Comparison of ENCODE assay signal across 12 cellular contexts in genomic region chr18:3044931-3045698, GRCh38. TPM values are rescaled to one million over a fixed set of nuclear protein-coding genes. Genes with fewer than 3 reads are reported as not detected.
DNase-seq lines count a peak whose midpoint lies in the region; ATAC-seq, FAIRE-seq and TF ChIP-seq lines count a peak whose summit lies in the region.
"Had no signal": no experiment of that assay in that cellular context is flagged by ENCODE, and none has a peak within 500 bp of the region (broad histone marks: within the 10 kb centered on the region; RNA-seq: fewer than 3 reads in every experiment).

No MANE protein-coding gene starts in this region.

- H3K4me1 Mint-ChIP-seq in stimulated activated effector memory CD8-positive, alpha-beta T cell treated with anti-CD3 and anti-CD28 coated beads, Interleukin-12 subunit alpha, Interleukin-12 subunit beta, amount 100 ng/mL, for 72 hours, result peaks cover 14% of the 10 kb centered on the region

- H2AFZ ChIP-seq in K562 (ENCODE audit: low read depth, low read length), result peak overlapping the region; percentile 60
- H2AFZ ChIP-seq: parathyroid adenoma had no signal

- intact Hi-C loops in K562 (cut with micrococcal nuclease), result no loop called here

- TF ChIP-seq RAD21 in K562 (CRISPR knock-in tag; conservative IDR thresholded peaks at IDR 0.05 in 1 of 2, IDR thresholded peaks at IDR 0.05 in 1 of 2), result no peak

- in situ Hi-C loops in K562 (cut with MboI), result no loop called here

- no peaks in the 10 kb centered on the region for H3K36me3 Mint-ChIP-seq in stimulated activated effector memory CD8-positive, alpha-beta T cell treated with anti-CD3 and anti-CD28 coated beads, Interleukin-12 subunit alpha, Interleukin-12 subunit beta, amount 100 ng/mL, for 72 hours

- FAIRE-seq in K562 (lab: Jason Lieb, UNC) (peak; percentile 29), GM19239 (lab: Jason Lieb, UNC) (no peak)

- no peak overlapping the region for H3K27ac ChIP-seq in K562 (ENCODE audit: extremely low read depth, low read depth, low read length)
- H3K27ac ChIP-seq in mucosa of rectum (ENCODE audit: low read depth in 2 of 2, low read length in 2 of 2), result peak overlapping the region; percentile 74 to 86
- H3K27ac ChIP-seq: parathyroid adenoma had no signal

- DNase-seq in COLO668 (lab: John Stamatoyannopoulos, UW; ENCODE audit: unreplicated experiment) (peak; percentile 69), Kasumi-1 (lab: John Stamatoyannopoulos, UW) (peak; percentile 24 to 55), K562 (ENCODE audit: extremely low read depth in 1 of 4, low spot score in 3 of 4) (no peak), putamen (ENCODE audit: low spot score) (no peak), GM19239 (ENCODE audit: insufficient read length, low spot score) (no peak)
- no peak for DNase-seq in stimulated activated effector memory CD8-positive, alpha-beta T cell treated with anti-CD3 and anti-CD28 coated beads, Interleukin-12 subunit alpha, Interleukin-12 subunit beta, amount 100 ng/mL, for 72 hours (ENCODE audit: low spot score in 2 of 2)
- DNase-seq: activated CD4-positive, alpha-beta T cell treated with anti-CD3 and anti-CD28 coated beads, Interleukin-2, amount 50 U/mL, for 48 hours; foreskin melanocyte; NCI-H1930 had no signal

- H3K9me3 Mint-ChIP-seq in stimulated activated effector memory CD8-positive, alpha-beta T cell treated with anti-CD3 and anti-CD28 coated beads, Interleukin-12 subunit alpha, Interleukin-12 subunit beta, amount 100 ng/mL, for 72 hours, result no peaks in the 10 kb centered on the region

- TF ChIP-seq EP300 in K562 (IDR thresholded peaks at IDR 0.05; ENCODE audit: low read length), result no peak

- 31% methylated on average over 12 of the region's 12 CpGs for WGBS in K562 (ENCODE audit: insufficient coverage, low coverage, missing lambda C conversion rate)

- ATAC-seq in K562 (peak; percentile 53), GM21737 (IDR thresholded peaks at IDR 0.05; ENCODE audit: unreplicated experiment) (no peak)
- ATAC-seq in stimulated activated effector memory CD8-positive, alpha-beta T cell treated with anti-CD3 and anti-CD28 coated beads, Interleukin-12 subunit alpha, Interleukin-12 subunit beta, amount 100 ng/mL, for 72 hours, result no peak

- H3K9me3 ChIP-seq in K562 (replicated peaks; ENCODE audit: control insufficient read depth, insufficient read depth, low read depth, low read length), result no peaks in the 10 kb centered on the region
- no peaks in the 10 kb centered on the region for H3K9me3 ChIP-seq in mucosa of rectum (ENCODE audit: control insufficient read depth in 2 of 2, low read length in 2 of 2)

- H4K20me1 ChIP-seq in K562 (replicated peaks; ENCODE audit: control insufficient read depth, insufficient read depth, low read length), result no peaks in the 10 kb centered on the region

- H3K9me1 ChIP-seq in K562 (ENCODE audit: control insufficient read depth, insufficient read depth, low read length), result no peaks in the 10 kb centered on the region

- H3K4me3 ChIP-seq in K562, result no peak overlapping the region
- H3K4me3 ChIP-seq in mucosa of rectum (ENCODE audit: low read length in 2 of 2), result peak overlapping the region; percentile 28 to 39

- peaks cover 6 to 14% of the 10 kb centered on the region in 2 experiments; a peak in 4 of 5 replicates for H3K4me1 ChIP-seq in K562 (replicated peaks in 1 of 2; ENCODE audit: control insufficient read depth in 2 of 2, insufficient read depth in 2 of 2, low read length in 2 of 2)
- peaks cover 12 to 27% of the 10 kb centered on the region in 2 donors for H3K4me1 ChIP-seq in mucosa of rectum (ENCODE audit: control insufficient read depth in 2 of 2, insufficient read depth in 2 of 2, low read length in 2 of 2)

- H3K27ac Mint-ChIP-seq in stimulated activated effector memory CD8-positive, alpha-beta T cell treated with anti-CD3 and anti-CD28 coated beads, Interleukin-12 subunit alpha, Interleukin-12 subunit beta, amount 100 ng/mL, for 72 hours, result no peak overlapping the region

- H3K4me2 ChIP-seq in K562 (ENCODE audit: insufficient read depth, low read length), result no peak overlapping the region; the same call in 1 of the 2 replicates

- no peak overlapping the region; a peak in 1 of 4 replicates for H3K9ac ChIP-seq in K562 (ENCODE audit: insufficient read depth in 1 of 2, low read depth in 2 of 2, low read length in 2 of 2)
- peak overlapping the region; percentile 8 to 35 for H3K9ac ChIP-seq in mucosa of rectum (ENCODE audit: low read depth in 1 of 2, low read length in 2 of 2)
- H3K9ac ChIP-seq: parathyroid adenoma had no signal

- H3K36me3 ChIP-seq in K562 (ENCODE audit: control insufficient read depth, insufficient read depth, low read length) (no peaks in the 10 kb centered on the region), mucosa of rectum (ENCODE audit: control insufficient read depth in 2 of 2, insufficient read depth in 2 of 2, low read length in 2 of 2) (no peaks in the 10 kb centered on the region)

- POLR2A ChIA-PET in K562 (lab: Yijun Ruan, JAX), result interaction anchor here (2.0 kb wide), 1 partner anchor 8 kb away, joined by 5 read pairs; no protein-coding TSS in a partner anchor

- no TSS peak for BruUV-seq in K562 (replicated peaks; lab: Mats Ljungman, UMichigan)

- H3K4me3 Mint-ChIP-seq in stimulated activated effector memory CD8-positive, alpha-beta T cell treated with anti-CD3 and anti-CD28 coated beads, Interleukin-12 subunit alpha, Interleukin-12 subunit beta, amount 100 ng/mL, for 72 hours, result no peak overlapping the region

- CTCF ChIA-PET in K562 (lab: Yijun Ruan, JAX; ENCODE audit: low intra/inter-chr PET ratio), result no interaction called here

- no peak for TF ChIP-seq CTCF in K562 (IDR thresholded peaks at IDR 0.05 in 2 of 3, conservative IDR thresholded peaks at IDR 0.05 in 1 of 3; ENCODE audit: insufficient read depth in 2 of 3, low read depth in 1 of 3, low read length in 3 of 3)

- no peak for TF ChIP-seq POLR2A in K562 (conservative IDR thresholded peaks at IDR 0.05)

- H3K27me3 ChIP-seq in K562 (ENCODE audit: control insufficient read depth in 2 of 2, insufficient read depth in 2 of 2, low read length in 2 of 2), result no peaks in the 10 kb centered on the region
- no peaks in the 10 kb centered on the region for H3K27me3 ChIP-seq in mucosa of rectum (ENCODE audit: control insufficient read depth in 2 of 2, insufficient read depth in 2 of 2, low read length in 2 of 2)

- no peaks in the 10 kb centered on the region for H3K79me2 ChIP-seq in K562 (ENCODE audit: control insufficient read depth, insufficient read depth, low read length)
- H3K79me2 ChIP-seq: parathyroid adenoma had no signal

TF ChIP-seq in K562, 482 proteins besides CTCF, POLR2A, EP300 and RAD21:
- TF ChIP-seq NFIC (IDR thresholded peaks at IDR 0.05), result peak; percentile 63; the same call in 1 of the 2 replicates
- no peak for TF ChIP-seq FUS (optimal IDR thresholded peaks at IDR 0.05; ENCODE audit: low read depth, low read length)
- peak; percentile 76 to 81 for TF ChIP-seq NRF1 (conservative IDR thresholded peaks at IDR 0.05 in 1 of 2, IDR thresholded peaks at IDR 0.05 in 1 of 2)

RNA-seq across cellular contexts. Expression of gene LPIN2, which starts 32.2 kb away (rescaled TPM):
- 45.6 and 69.6 TPM in 2 replicates for total RNA-seq in K562 (2011; cell fraction: chromatin; rRNA removed; ENCODE audit: low replicate concordance)
- 29.0 and 29.5 TPM in 2 replicates for total RNA-seq in K562 (2011; cell fraction: nucleolus; rRNA removed)
- 35.7 and 37.3 TPM in 2 replicates for total RNA-seq in K562 (2011; cell fraction: nucleoplasm; rRNA removed)
- total RNA-seq in K562 (2014; rRNA removed), result 21.0 and 23.3 TPM in 2 replicates
- total RNA-seq in K562 (2014; rRNA removed; fragmentation: Illumina TruSeq; extraction: Trizol), result 20.6 and 23.5 TPM in 2 replicates
- 24.3 and 25.3 TPM in 2 replicates for total RNA-seq in K562 (2015; rRNA removed; fragmentation: Illumina TruSeq; extraction: Trizol)
- total RNA-seq in K562 (2021), result 26.1 and 31.7 TPM in 2 replicates
- polyA plus RNA-seq in K562 (2011; rRNA removed), result 33.2 and 34.8 TPM in 2 replicates
- polyA plus RNA-seq in K562 (2011; cell fraction: cytosol; rRNA removed), result 17.2 and 25.7 TPM in 2 replicates
- polyA plus RNA-seq in K562 (2011; cell fraction: nucleus; rRNA removed), result 37.4 and 44.9 TPM in 2 replicates
- 18.3 and 28.4 TPM in 2 replicates for polyA plus RNA-seq in K562 (2012)
- 24.2 and 30.3 TPM in 2 replicates for polyA plus RNA-seq in K562 (2014; fragmentation: Illumina TruSeq; extraction: Trizol)
- 1 to 10 TPM; 5.2 to 7.6 TPM for polyA plus RNA-seq in K562 (2014; fragmentation: Nextera tagmentation; extraction: Ambion mirVana)
- 23.0 and 24.6 TPM in 2 replicates for polyA plus RNA-seq in K562 (2014; rRNA removed)
- 41.5 and 47.0 TPM in 2 replicates for polyA minus RNA-seq in K562 (2011; rRNA and poly(A)+ RNA removed)
- 22.2 and 22.3 TPM in 2 replicates for polyA minus RNA-seq in K562 (2011; cell fraction: cytosol; rRNA and poly(A)+ RNA removed)
- 20.3 and 39.2 TPM in 2 replicates for polyA minus RNA-seq in K562 (2011; cell fraction: nucleus; rRNA and poly(A)+ RNA removed)

Comparison
In these comparisons a context has a peak if more than half of its experiments do, and no peak if none do; other contexts are left out.
1. DNase-seq: peak in COLO668 (single experiment) and Kasumi-1 (2 of 2); none in K562 (0 of 4), putamen (single experiment), GM19239 (single experiment) and stimulated activated effector memory CD8-positive, alpha-beta T cell treated with anti-CD3 and anti-CD28 coated beads, Interleukin-12 subunit alpha, Interleukin-12 subunit beta, amount 100 ng/mL, for 72 hours (0 of 2).
2. H3K9ac ChIP-seq: peak in mucosa of rectum (2 of 2); none in K562 (0 of 2).